ENCODE assay signal across 26 cellular contexts in genomic region chr7:159013825-159014289, GRCh38.
A peak's percentile ranks its signal among the peaks of the same experiment; 100 is the strongest.
DNase-seq lines count a peak whose midpoint lies in the region; ATAC-seq, FAIRE-seq and TF ChIP-seq lines count a peak whose summit lies in the region.
"Had no signal": no experiment of that assay in that cellular context is flagged by ENCODE, and none has a peak within 500 bp of the region (broad histone marks: within the 10 kb centered on the region; RNA-seq: fewer than 3 reads in every experiment).

No MANE protein-coding gene starts in this region.

- 87 to 98% (median 95%) methylated on average over 7 to 9 of the region's 9 CpGs for WGBS in heart left ventricle, 4 donors
- WGBS in H1 (ENCODE audit: extremely low coverage in 1 of 2, insufficient coverage in 1 of 2, insufficient read length in 1 of 2, insufficient replicate concordance in 2 of 2, low coverage in 1 of 2, low lambda C conversion rate in 2 of 2, missing lambda C conversion rate in 1 of 2), 2 experiments = 78% methylated on average over 5 of the region's 9 CpGs; no CpG with 5 or more reads in 1 of the 2 experiments

- H3K9me3 Mint-ChIP-seq in HFFc6 = no peaks in the 10 kb centered on the region; the same call in 1 of the 2 replicates
- H3K9me3 Mint-ChIP-seq: CD8-positive, alpha-beta memory T cell; immature natural killer cell had no signal

- no peak overlapping the region for H3K9ac ChIP-seq in H1 (replicated peaks in 1 of 4; ENCODE audit: extremely low read depth in 1 of 4, low read depth in 3 of 4, low read length in 3 of 4)

- 0 out of 2 replicates have a peak overlapping the region, but pooled peaks have one; percentile 39 for H2BK12ac ChIP-seq in H1 (ENCODE audit: low read depth, low read length)

- H3K4me3 ChIP-seq in heart left ventricle (no peak overlapping the region), H1 (ENCODE audit: extremely low read depth in 1 of 4, insufficient read depth in 2 of 4, low read depth in 3 of 4, low read length in 4 of 4) (no peak overlapping the region), osteoblast (ENCODE audit: insufficient read depth, low read length) (no peak overlapping the region), upper lobe of right lung (no peak overlapping the region)
- H3K4me3 ChIP-seq: GM12878, K562, MG63, PC-9 had no signal

- peak in 1 of 5 donors; percentile 61 for DNase-seq in heart left ventricle
- no peak for DNase-seq in Right ventricle myocardium inferior (ENCODE audit: missing footprints)
- no peak for DNase-seq in H1 (ENCODE audit: low read depth in 1 of 2, low spot score in 2 of 2)
- peak; percentile 53 for DNase-seq in osteoblast (ENCODE audit: insufficient read length, low spot score, missing footprints)
- peak; percentile 62 for DNase-seq in upper lobe of right lung
- no peak for DNase-seq in activated CD4-positive, alpha-beta T cell treated with anti-CD3 and anti-CD28 coated beads, Interleukin-2, amount 50 U/mL, for 1 hour
- DNase-seq in HFFc6 = no peak
- DNase-seq: activated CD4-positive, alpha-beta T cell treated with anti-CD3 and anti-CD28 coated beads, Interleukin-2, amount 50 U/mL, for 48 hours; activated naive CD4-positive, alpha-beta T cell; immature natural killer cell; mesenchymal stem cell; MG63; NCI-H1930; NCI-H524 treated with DMSO at 0.1 percent for 48 hours; PC-9; SHP77; stimulated activated CD4-positive, alpha-beta T cell treated with anti-CD3 and anti-CD28 coated beads, Interleukin-4, amount 100 ng/mL, for 4 hours; T-helper 17 cell had no signal

- H3K4me2 ChIP-seq in H1 (ENCODE audit: insufficient read depth in 1 of 2, low read depth in 2 of 2, low read length in 2 of 2) = no peak overlapping the region
- H3K4me2 ChIP-seq in osteoblast (ENCODE audit: insufficient read depth, low read length) = no peak overlapping the region
- H3K4me2 ChIP-seq: PC-9 had no signal

- H3K79me2 ChIP-seq in H1 (ENCODE audit: control insufficient read depth in 1 of 2, insufficient read depth in 2 of 2, low read length in 2 of 2) (no peaks in the 10 kb centered on the region), osteoblast (ENCODE audit: insufficient read depth, low read length) (no peaks in the 10 kb centered on the region)

- H2BK5ac ChIP-seq in H1 (ENCODE audit: low read depth, low read length) = no peak overlapping the region

- TF ChIP-seq POLR2A in heart left ventricle (IDR thresholded peaks at IDR 0.05) = no peak
- no peak for TF ChIP-seq POLR2A in H1 (IDR thresholded peaks at IDR 0.05; ENCODE audit: control extremely low read depth in 1 of 2, low read depth in 2 of 2, low read length in 2 of 2)

- intact Hi-C loops in heart left ventricle (cut with DNase I) = loop anchor here in 1 of 10 donors (5.0 kb wide), 1 partner anchor 128 kb away; the partner anchor contains the start of gene VIPR2
- intact Hi-C loops in Right ventricle myocardium inferior (cut with DNase I) = loop anchor here (5.0 kb wide), 1 partner anchor 83 kb away; no protein-coding TSS in a partner anchor
- intact Hi-C loops in upper lobe of right lung (cut with DNase I) = no loop called here

- H2BK20ac ChIP-seq in H1 (ENCODE audit: low read length) = 0 out of 2 replicates have a peak overlapping the region, but pooled peaks have one; percentile 32

- POLR2A ChIA-PET in H1 (lab: Charles Lee; ENCODE audit: partially characterized antibody) = no interaction called here

- ATAC-seq in heart left ventricle = no peak
- ATAC-seq in Right ventricle myocardium inferior = no peak
- ATAC-seq in upper lobe of right lung = no peak
- no peak for ATAC-seq in GM18868 (IDR thresholded peaks at IDR 0.05; ENCODE audit: unreplicated experiment)
- ATAC-seq: activated CD4-positive, CD25-positive, alpha-beta regulatory T cell treated with anti-CD3 and anti-CD28 coated beads, Interleukin-2, amount 50 U/mL, for 24 hours; GM12878; K562; T-helper 17 cell had no signal

- H3K27me3 ChIP-seq in heart left ventricle = no peaks in the 10 kb centered on the region
- no peaks in the 10 kb centered on the region for H3K27me3 ChIP-seq in H1 (replicated peaks in 1 of 4; ENCODE audit: control insufficient read depth in 3 of 4, extremely low read depth in 1 of 4, insufficient read depth in 3 of 4, low read length in 3 of 4)
- H3K27me3 ChIP-seq in osteoblast (ENCODE audit: insufficient read depth, low read length) = no peaks in the 10 kb centered on the region
- no peaks in the 10 kb centered on the region for H3K27me3 ChIP-seq in upper lobe of right lung
- H3K27me3 ChIP-seq: MG63 had no signal

- peaks cover 0 to 41% (median 22%) of the 10 kb centered on the region in 12 donors for H3K4me1 ChIP-seq in heart left ventricle
- peaks cover 1 to 5% (median 3%) of the 10 kb centered on the region in 4 experiments; a peak in 3 of 7 replicates for H3K4me1 ChIP-seq in H1 (replicated peaks in 1 of 4; ENCODE audit: control insufficient read depth in 3 of 4, insufficient read depth in 4 of 4, low read length in 3 of 4)
- H3K4me1 ChIP-seq in osteoblast (ENCODE audit: insufficient read depth, low read length) = no peaks in the 10 kb centered on the region
- peaks cover 18% of the 10 kb centered on the region for H3K4me1 ChIP-seq in upper lobe of right lung

- H3K23ac ChIP-seq in H1 (ENCODE audit: insufficient read length) = no peak overlapping the region

- no peak for TF ChIP-seq EP300 in H1 (IDR thresholded peaks at IDR 0.05; ENCODE audit: borderline replicate concordance in 1 of 2, low read depth in 2 of 2, low read length in 2 of 2)

- no peak overlapping the region for H4K8ac ChIP-seq in H1 (ENCODE audit: extremely low read depth, insufficient read depth, low read length)

- H2AFZ ChIP-seq in H1 (ENCODE audit: low read length) (no peak overlapping the region), osteoblast (ENCODE audit: low read length) (no peak overlapping the region)
- H2AFZ ChIP-seq: PC-9 had no signal

- H3K79me1 ChIP-seq in H1 (ENCODE audit: low read depth, low read length) = no peaks in the 10 kb centered on the region

- H2BK120ac ChIP-seq in H1 (replicated peaks; ENCODE audit: low read depth, low read length) = no peak overlapping the region

- H3K14ac ChIP-seq in H1 (ENCODE audit: insufficient read length) = no peak overlapping the region

- CTCF ChIA-PET in H1 (lab: Charles Lee; ENCODE audit: partially characterized antibody) = interaction anchor here (1.1 to 2.0 kb wide), 4 partner anchors 10 to 37 kb away, joined by 4 to 10 read pairs (median 5); no protein-coding TSS in a partner anchor

- no peak for TF ChIP-seq CTCF in heart left ventricle (IDR thresholded peaks at IDR 0.05)
- no peak for TF ChIP-seq CTCF in H1 (IDR thresholded peaks at IDR 0.05; ENCODE audit: control extremely low read depth in 1 of 3, insufficient read depth in 1 of 3, low read depth in 1 of 3, low read length in 3 of 3)
- TF ChIP-seq CTCF in osteoblast (IDR thresholded peaks at IDR 0.05; ENCODE audit: extremely low read depth, low read depth, low read length) = no peak
- no peak for TF ChIP-seq CTCF in upper lobe of right lung (IDR thresholded peaks at IDR 0.05)
- no peak for TF ChIP-seq CTCF in HFFc6 (IDR thresholded peaks at IDR 0.05)

- no peak overlapping the region for H4K91ac ChIP-seq in H1 (replicated peaks; ENCODE audit: insufficient read length, low read length)

- H3K4me3 Mint-ChIP-seq in HFFc6 = no peak overlapping the region
- H3K4me3 Mint-ChIP-seq: CD8-positive, alpha-beta memory T cell; immature natural killer cell; T-helper 17 cell had no signal

- H3K23me2 ChIP-seq in H1 (ENCODE audit: low read depth, low read length) = peaks cover 5% of the 10 kb centered on the region; the same call in 1 of the 2 replicates

- no peak overlapping the region for H2BK15ac ChIP-seq in H1 (ENCODE audit: low read length)

- H3K56ac ChIP-seq in H1 (replicated peaks; ENCODE audit: insufficient read length, low read depth, low read length) = no peak overlapping the region

- H2AK5ac ChIP-seq in H1 (ENCODE audit: low read depth, low read length) = no peak overlapping the region

- no peak overlapping the region for H4K5ac ChIP-seq in H1 (ENCODE audit: insufficient read length, low read depth, low read length)

- H3K36me3 ChIP-seq in heart left ventricle (no peaks in the 10 kb centered on the region), H1 (ENCODE audit: control insufficient read depth in 2 of 4, insufficient read depth in 4 of 4, low read length in 3 of 4) (no peaks in the 10 kb centered on the region), osteoblast (ENCODE audit: insufficient read depth, low read length) (no peaks in the 10 kb centered on the region), upper lobe of right lung (no peaks in the 10 kb centered on the region)
- H3K36me3 ChIP-seq: MG63 had no signal

- no peak overlapping the region for H3K4ac ChIP-seq in H1 (replicated peaks; ENCODE audit: insufficient read length, low read depth, low read length)

- H3K4me1 Mint-ChIP-seq in HFFc6 (ENCODE audit: low read depth) = peaks cover 26% of the 10 kb centered on the region; the same call in 1 of the 2 replicates
- H3K4me1 Mint-ChIP-seq: immature natural killer cell had no signal

- peaks cover 12% of the 10 kb centered on the region for H3K27me3 Mint-ChIP-seq in HFFc6 (ENCODE audit: insufficient read depth)

- no peaks in the 10 kb centered on the region for H3K36me3 Mint-ChIP-seq in HFFc6 (ENCODE audit: low read depth)
- H3K36me3 Mint-ChIP-seq: immature natural killer cell had no signal

- H3K27ac Mint-ChIP-seq in HFFc6 = no peak overlapping the region
- H3K27ac Mint-ChIP-seq: CD8-positive, alpha-beta memory T cell; immature natural killer cell; T-helper 17 cell had no signal

- no peak for TF ChIP-seq RAD21 in H1 (IDR thresholded peaks at IDR 0.05 in 1 of 2, conservative IDR thresholded peaks at IDR 0.05 in 1 of 2; ENCODE audit: low read depth in 2 of 2, low read length in 2 of 2)

- no peak for FAIRE-seq in H1 (lab: Jason Lieb, UNC)
- FAIRE-seq: A204.1, GM12878, H54, K562, urothelium cell line had no signal

- H3K9me3 ChIP-seq in heart left ventricle (no peaks in the 10 kb centered on the region), H1 (ENCODE audit: insufficient read depth in 2 of 2, low read depth in 1 of 2, low read length in 1 of 2) (no peaks in the 10 kb centered on the region; a peak in 1 of 4 replicates), osteoblast (ENCODE audit: low read depth, low read length) (no peaks in the 10 kb centered on the region), upper lobe of right lung (no peaks in the 10 kb centered on the region)
- H3K9me3 ChIP-seq: MG63 had no signal

- H3K18ac ChIP-seq in H1 (ENCODE audit: extremely low read depth, low read length) = no peak overlapping the region

- H3K27ac ChIP-seq in heart left ventricle (peak overlapping the region in 8 of 12 donors; percentile 72 to 88 (median 80)), H1 (ENCODE audit: low read depth, low read length) (no peak overlapping the region), osteoblast (ENCODE audit: low read depth, low read length) (no peak overlapping the region), upper lobe of right lung (no peak overlapping the region)
- H3K27ac ChIP-seq: PC-9 had no signal

- no peaks in the 10 kb centered on the region for H4K20me1 ChIP-seq in H1 (replicated peaks in 1 of 2; ENCODE audit: control insufficient read depth in 1 of 2, insufficient read depth in 2 of 2, low read length in 2 of 2)
- H4K20me1 ChIP-seq in osteoblast (ENCODE audit: insufficient read depth, low read length) = no peaks in the 10 kb centered on the region

TF ChIP-seq in H1, 55 proteins besides CTCF, POLR2A, EP300 and RAD21 (continues in another document):
- TF ChIP-seq BACH1 (IDR thresholded peaks at IDR 0.05; ENCODE audit: low read length) = no peak
- no peak for TF ChIP-seq MAFK (IDR thresholded peaks at IDR 0.05; ENCODE audit: low read depth, low read length)
- TF ChIP-seq KDM5A (IDR thresholded peaks at IDR 0.05; ENCODE audit: low read length) = no peak

Comparison
In these comparisons a context has a peak if more than half of its experiments do, and no peak if none do; other contexts are left out.
1. DNase-seq: peak in osteoblast (single experiment) and upper lobe of right lung (single experiment); none in Right ventricle myocardium inferior (single experiment), H1 (0 of 2), activated CD4-positive, alpha-beta T cell treated with anti-CD3 and anti-CD28 coated beads, Interleukin-2, amount 50 U/mL, for 1 hour (single experiment) and HFFc6 (single experiment).
2. H3K27ac ChIP-seq: peak in heart left ventricle (8 of 12); none in H1 (single experiment), osteoblast (single experiment) and upper lobe of right lung (single experiment).